ENCODE assay signal across 1 cellular context in genomic region chr9:136658849-136659535, GRCh38.
A peak's percentile ranks its signal among the peaks of the same experiment; 100 is the strongest.
TF ChIP-seq lines count a peak whose summit lies in the region.

No MANE protein-coding gene starts in this region.

TF ChIP-seq in K562, 482 proteins besides CTCF, POLR2A, EP300 and RAD21:
- TF ChIP-seq FOXA3 (CRISPR knock-in tag; conservative IDR thresholded peaks at IDR 0.05 in 1 of 2, IDR thresholded peaks at IDR 0.05 in 1 of 2) (no peak), BHLHE40 (IDR thresholded peaks at IDR 0.05; ENCODE audit: low read length) (no peak), ZBTB7A (IDR thresholded peaks at IDR 0.05; ENCODE audit: borderline replicate concordance, control insufficient read depth, low read depth, low read length) (peak; percentile 57; the same call in 1 of the 2 replicates), TAF7 (tag; IDR thresholded peaks at IDR 0.05) (no peak), TRIM24 (IDR thresholded peaks at IDR 0.05) (no peak), RBFOX2 (IDR thresholded peaks at IDR 0.05; ENCODE audit: low read depth, low read length) (peak; percentile 35; the same call in 1 of the 2 replicates), THRAP3 (IDR thresholded peaks at IDR 0.05; ENCODE audit: borderline replicate concordance) (no peak), ZNF212 (CRISPR knock-in tag; IDR thresholded peaks at IDR 0.05) (no peak), HIVEP1 (CRISPR knock-in tag; IDR thresholded peaks at IDR 0.05) (no peak), ZNF316 (IDR thresholded peaks at IDR 0.05) (no peak), ZNF778 (CRISPR knock-in tag; IDR thresholded peaks at IDR 0.05) (no peak), MTA3 (IDR thresholded peaks at IDR 0.05; ENCODE audit: borderline replicate concordance) (no peak), ADNP (tag; IDR thresholded peaks at IDR 0.05) (no peak), DEAF1 (CRISPR knock-in tag; IDR thresholded peaks at IDR 0.05) (no peak), MAFF (IDR thresholded peaks at IDR 0.05; ENCODE audit: low read length) (no peak), HMGN3 (IDR thresholded peaks at IDR 0.05; ENCODE audit: borderline replicate concordance, extremely low read depth, insufficient read length, low read depth, low read length) (peak; percentile 16), POLR3G (IDR thresholded peaks at IDR 0.05; ENCODE audit: extremely low read depth, insufficient read length, insufficient replicate concordance) (no peak), HNRNPL (IDR thresholded peaks at IDR 0.05; ENCODE audit: low read depth, low read length) (0 out of 2 replicates have a peak, but pooled peaks have one; percentile 31), ZNF717 (CRISPR knock-in tag; IDR thresholded peaks at IDR 0.05) (no peak)
- TF ChIP-seq, protein P1, sequence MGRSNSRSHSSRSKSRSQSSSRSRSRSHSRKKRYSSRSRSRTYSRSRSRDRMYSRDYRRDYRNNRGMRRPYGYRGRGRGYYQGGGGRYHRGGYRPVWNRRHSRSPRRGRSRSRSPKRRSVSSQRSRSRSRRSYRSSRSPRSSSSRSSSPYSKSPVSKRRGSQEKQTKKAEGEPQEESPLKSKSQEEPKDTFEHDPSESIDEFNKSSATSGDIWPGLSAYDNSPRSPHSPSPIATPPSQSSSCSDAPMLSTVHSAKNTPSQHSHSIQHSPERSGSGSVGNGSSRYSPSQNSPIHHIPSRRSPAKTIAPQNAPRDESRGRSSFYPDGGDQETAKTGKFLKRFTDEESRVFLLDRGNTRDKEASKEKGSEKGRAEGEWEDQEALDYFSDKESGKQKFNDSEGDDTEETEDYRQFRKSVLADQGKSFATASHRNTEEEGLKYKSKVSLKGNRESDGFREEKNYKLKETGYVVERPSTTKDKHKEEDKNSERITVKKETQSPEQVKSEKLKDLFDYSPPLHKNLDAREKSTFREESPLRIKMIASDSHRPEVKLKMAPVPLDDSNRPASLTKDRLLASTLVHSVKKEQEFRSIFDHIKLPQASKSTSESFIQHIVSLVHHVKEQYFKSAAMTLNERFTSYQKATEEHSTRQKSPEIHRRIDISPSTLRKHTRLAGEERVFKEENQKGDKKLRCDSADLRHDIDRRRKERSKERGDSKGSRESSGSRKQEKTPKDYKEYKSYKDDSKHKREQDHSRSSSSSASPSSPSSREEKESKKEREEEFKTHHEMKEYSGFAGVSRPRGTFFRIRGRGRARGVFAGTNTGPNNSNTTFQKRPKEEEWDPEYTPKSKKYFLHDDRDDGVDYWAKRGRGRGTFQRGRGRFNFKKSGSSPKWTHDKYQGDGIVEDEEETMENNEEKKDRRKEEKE (IDR thresholded peaks at IDR 0.05; ENCODE audit: borderline replicate concordance in 1 of 2, control insufficient read depth in 1 of 2, low read depth in 2 of 2, low read length in 1 of 2) = no peak
- TF ChIP-seq, protein P2, sequence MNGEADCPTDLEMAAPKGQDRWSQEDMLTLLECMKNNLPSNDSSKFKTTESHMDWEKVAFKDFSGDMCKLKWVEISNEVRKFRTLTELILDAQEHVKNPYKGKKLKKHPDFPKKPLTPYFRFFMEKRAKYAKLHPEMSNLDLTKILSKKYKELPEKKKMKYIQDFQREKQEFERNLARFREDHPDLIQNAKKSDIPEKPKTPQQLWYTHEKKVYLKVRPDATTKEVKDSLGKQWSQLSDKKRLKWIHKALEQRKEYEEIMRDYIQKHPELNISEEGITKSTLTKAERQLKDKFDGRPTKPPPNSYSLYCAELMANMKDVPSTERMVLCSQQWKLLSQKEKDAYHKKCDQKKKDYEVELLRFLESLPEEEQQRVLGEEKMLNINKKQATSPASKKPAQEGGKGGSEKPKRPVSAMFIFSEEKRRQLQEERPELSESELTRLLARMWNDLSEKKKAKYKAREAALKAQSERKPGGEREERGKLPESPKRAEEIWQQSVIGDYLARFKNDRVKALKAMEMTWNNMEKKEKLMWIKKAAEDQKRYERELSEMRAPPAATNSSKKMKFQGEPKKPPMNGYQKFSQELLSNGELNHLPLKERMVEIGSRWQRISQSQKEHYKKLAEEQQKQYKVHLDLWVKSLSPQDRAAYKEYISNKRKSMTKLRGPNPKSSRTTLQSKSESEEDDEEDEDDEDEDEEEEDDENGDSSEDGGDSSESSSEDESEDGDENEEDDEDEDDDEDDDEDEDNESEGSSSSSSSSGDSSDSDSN (IDR thresholded peaks at IDR 0.05; ENCODE audit: borderline replicate concordance in 1 of 2, low read depth in 2 of 2, low read length in 2 of 2) = no peak
